In genomic region chr6:31949926-31950548, GRCh38 we compare ENCODE assay signal across 2 cellular contexts.
TF ChIP-seq lines count a peak whose summit lies in the region.

No MANE protein-coding gene starts in this region.

TF ChIP-seq in PFSK-1, 5 proteins besides CTCF, POLR2A, EP300 and RAD21 (continued from another document):
- no peak for TF ChIP-seq REST (IDR thresholded peaks at IDR 0.05; ENCODE audit: insufficient read depth in 1 of 2, low read depth in 2 of 2, low read length in 2 of 2)

TF ChIP-seq in liver, 16 proteins besides CTCF, POLR2A, EP300 and RAD21 (continued from another document):
- no peak for TF ChIP-seq GABPA (IDR thresholded peaks at IDR 0.05 in 1 of 2, conservative IDR thresholded peaks at IDR 0.05 in 1 of 2)
TF ChIP-seq in liver: peak in this region for 0.
